Comparison of ENCODE assay signal across 8 cellular contexts in the genomic region with DNA sequence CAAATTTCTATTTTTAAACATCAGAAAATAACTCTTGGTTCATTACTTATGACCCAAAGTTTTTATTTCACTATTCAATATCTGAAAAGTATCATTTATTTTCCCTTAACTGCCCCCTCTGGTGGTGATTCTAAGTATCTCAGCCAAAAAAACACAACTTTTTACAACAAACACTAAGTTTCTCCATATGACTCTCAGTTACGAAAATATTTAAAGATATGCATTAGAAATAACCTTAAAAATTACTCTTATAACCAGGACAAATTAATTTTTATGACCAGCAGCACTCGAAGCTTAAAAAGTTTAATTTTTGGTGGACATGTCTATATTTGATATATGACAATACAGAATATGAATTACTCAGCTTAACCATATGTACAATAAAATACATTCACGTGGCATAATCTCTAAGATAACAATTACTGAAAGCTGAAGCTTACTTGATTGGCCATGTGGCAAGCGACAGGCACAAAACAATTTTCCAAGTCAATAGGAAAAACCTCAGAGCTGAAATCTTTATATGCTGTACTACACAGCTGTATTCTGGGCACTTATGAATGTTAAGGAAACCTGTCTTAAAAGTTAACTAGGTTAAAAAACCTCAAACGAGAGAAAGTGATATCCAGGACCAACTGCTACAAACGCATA. TPM values are rescaled to one million over a fixed set of nuclear protein-coding genes. Genes with fewer than 3 reads are reported as not detected.
A peak's percentile ranks its signal among the peaks of the same experiment; 100 is the strongest.
DNase-seq lines count a peak whose midpoint lies in the region; ATAC-seq and TF ChIP-seq lines count a peak whose summit lies in the region.

No MANE protein-coding gene starts in this region.

- H3K4me3 ChIP-seq in Panc1 (ENCODE audit: low read depth in 2 of 2, low read length in 2 of 2) (peak overlapping the region; percentile 97 to 98), endocrine pancreas (ENCODE audit: control insufficient read depth, insufficient read depth, low read length) (peak overlapping the region; percentile 100)

- H3K27me3 Mint-ChIP-seq in stimulated activated naive CD8-positive, alpha-beta T cell treated with anti-CD3 and anti-CD28 coated beads, Interleukin-15, Interleukin-2, amounts not matched to agents 100 ng/mL and 50 ng/mL, for 24 hours: peaks cover 3% of the 10 kb centered on the region
- no peaks in the 10 kb centered on the region for H3K27me3 Mint-ChIP-seq in nephron (ENCODE audit: low read depth)

- POLR2A ChIA-PET in Panc1 (lab: Charles Lee): no interaction called here

- CTCF ChIA-PET in Panc1 (lab: Charles Lee): interaction anchor here (0.7 to 1.3 kb wide), 2 partner anchors 11 to 308 kb away, joined by 3 read pairs; no protein-coding TSS in a partner anchor

- no peaks in the 10 kb centered on the region for H3K9me3 Mint-ChIP-seq in stimulated activated naive CD8-positive, alpha-beta T cell treated with anti-CD3 and anti-CD28 coated beads, Interleukin-15, Interleukin-2, amounts not matched to agents 100 ng/mL and 50 ng/mL, for 24 hours
- H3K9me3 Mint-ChIP-seq in nephron: no peaks in the 10 kb centered on the region

- peaks cover 85% of the 10 kb centered on the region for H3K36me3 Mint-ChIP-seq in stimulated activated naive CD8-positive, alpha-beta T cell treated with anti-CD3 and anti-CD28 coated beads, Interleukin-15, Interleukin-2, amounts not matched to agents 100 ng/mL and 50 ng/mL, for 24 hours (ENCODE audit: low read depth)
- H3K36me3 Mint-ChIP-seq in nephron (ENCODE audit: low read depth): peaks cover 65% of the 10 kb centered on the region

- ATAC-seq in stimulated activated naive CD8-positive, alpha-beta T cell treated with anti-CD3 and anti-CD28 coated beads, Interleukin-15, Interleukin-2, amounts not matched to agents 100 U/mL and 50 U/mL, for 24 hours: no peak
- ATAC-seq in Panc1 (no peak), omental fat pad (ENCODE audit: low FRiP score) (no peak), HG03342 (IDR thresholded peaks at IDR 0.05; ENCODE audit: unreplicated experiment) (no peak)

- in situ Hi-C loops in Panc1 (cut with HindIII; ENCODE audit: low pct_unique_long_range_greater_than_20kb, low sequenced_read_pairs): no loop called here

- H3K4me1 ChIP-seq in Panc1 (ENCODE audit: control insufficient read depth, insufficient read depth, low read length) (peaks cover 43% of the 10 kb centered on the region), endocrine pancreas (ENCODE audit: control insufficient read depth, insufficient read depth, low read length) (peaks cover 30% of the 10 kb centered on the region)

- peaks cover 57% of the 10 kb centered on the region for H3K4me1 Mint-ChIP-seq in stimulated activated naive CD8-positive, alpha-beta T cell treated with anti-CD3 and anti-CD28 coated beads, Interleukin-15, Interleukin-2, amounts not matched to agents 100 ng/mL and 50 ng/mL, for 24 hours (ENCODE audit: low read depth)
- H3K4me1 Mint-ChIP-seq in nephron: peaks cover 46% of the 10 kb centered on the region

- no peak for DNase-seq in stimulated activated naive CD8-positive, alpha-beta T cell treated with anti-CD3 and anti-CD28 coated beads, Interleukin-15, Interleukin-2, amounts not matched to agents 100 U/mL and 50 U/mL, for 24 hours
- DNase-seq in Panc1 (ENCODE audit: low read depth, low spot score) (no peak), 8988T (no peak), omental fat pad (ENCODE audit: low spot score) (no peak)

- no TSS peak for BruUV-seq in Panc1 (replicated peaks; lab: Mats Ljungman, UMichigan)

- peak overlapping the region; percentile 99 for H3K27ac Mint-ChIP-seq in stimulated activated naive CD8-positive, alpha-beta T cell treated with anti-CD3 and anti-CD28 coated beads, Interleukin-15, Interleukin-2, amounts not matched to agents 100 ng/mL and 50 ng/mL, for 24 hours
- peak overlapping the region; percentile 99 to 100 (median 100) for H3K27ac Mint-ChIP-seq in nephron

- H3K36me3 ChIP-seq in Panc1 (ENCODE audit: control insufficient read depth, insufficient read depth, low read length) (peaks cover 60% of the 10 kb centered on the region), endocrine pancreas (ENCODE audit: control insufficient read depth, insufficient read depth, low read length) (peaks cover 5% of the 10 kb centered on the region)

- peak overlapping the region; percentile 100 for H3K27ac ChIP-seq in Panc1 (ENCODE audit: low read length)

- intact Hi-C loops in Panc1 (cut with micrococcal nuclease; ENCODE audit: unreplicated experiment): no loop called here

- TF ChIP-seq CTCF in Panc1 (IDR thresholded peaks at IDR 0.05) (peak; percentile 73; the same call in 1 of the 2 replicates), nephron (IDR thresholded peaks at IDR 0.05; ENCODE audit: unreplicated experiment in 3 of 3) (peak; percentile 67 to 92 (median 73)), omental fat pad (IDR thresholded peaks at IDR 0.05) (peak in 1 of 3 donors; percentile 23)

- peak overlapping the region; percentile 15 for H3K9ac ChIP-seq in endocrine pancreas (ENCODE audit: control insufficient read depth, insufficient read depth, low read length)

- peak overlapping the region; percentile 100 for H3K4me3 Mint-ChIP-seq in stimulated activated naive CD8-positive, alpha-beta T cell treated with anti-CD3 and anti-CD28 coated beads, Interleukin-15, Interleukin-2, amounts not matched to agents 100 ng/mL and 50 ng/mL, for 24 hours
- peak overlapping the region; percentile 99 to 100 (median 99) for H3K4me3 Mint-ChIP-seq in nephron

- H3K9me3 ChIP-seq in Panc1 (ENCODE audit: control insufficient read depth, insufficient read depth, low read depth, low read length) (no peaks in the 10 kb centered on the region), endocrine pancreas (ENCODE audit: control insufficient read depth, low read length) (no peaks in the 10 kb centered on the region)

- H3K27me3 ChIP-seq in Panc1 (ENCODE audit: control insufficient read depth, insufficient read depth, low read length): no peaks in the 10 kb centered on the region
- no peaks in the 10 kb centered on the region for H3K27me3 ChIP-seq in endocrine pancreas (ENCODE audit: control insufficient read depth, insufficient read depth, low read length)

RNA-seq across cellular contexts. Expression of a gene that starts 2.3 kb away (rescaled TPM):
- total RNA-seq in Panc1 (2021; ENCODE audit: unreplicated experiment): 819 TPM
- 815 TPM for polyA plus RNA-seq in Panc1 (2012; ENCODE audit: insufficient read length)
- 100 to 1,000 TPM; 206 to 296 (median 285) TPM for total RNA-seq in omental fat pad

RNA-seq across cellular contexts. Expression of a gene that starts 3.3 kb away (rescaled TPM):
- total RNA-seq in Panc1 (2021; ENCODE audit: unreplicated experiment) (308 TPM), omental fat pad (100 to 1,000 TPM in 1 of 4 donors, 10 to 100 TPM in 3; 60.1 to 111 (median 87.4) TPM)
- 136 TPM for polyA plus RNA-seq in Panc1 (2012; ENCODE audit: insufficient read length)

RNA-seq across cellular contexts. Expression of a gene that starts 46.3 kb away (rescaled TPM):
- total RNA-seq in Panc1 (2021; ENCODE audit: unreplicated experiment) (78.5 TPM), omental fat pad (10 to 100 TPM in 1 of 4 donors, 1 to 10 TPM in 3; 3.9 to 12.1 (median 5.3) TPM)
- 47.6 TPM for polyA plus RNA-seq in Panc1 (2012; ENCODE audit: insufficient read length)
